ENCODE assay signal across 23 cellular contexts in the genomic region with DNA sequence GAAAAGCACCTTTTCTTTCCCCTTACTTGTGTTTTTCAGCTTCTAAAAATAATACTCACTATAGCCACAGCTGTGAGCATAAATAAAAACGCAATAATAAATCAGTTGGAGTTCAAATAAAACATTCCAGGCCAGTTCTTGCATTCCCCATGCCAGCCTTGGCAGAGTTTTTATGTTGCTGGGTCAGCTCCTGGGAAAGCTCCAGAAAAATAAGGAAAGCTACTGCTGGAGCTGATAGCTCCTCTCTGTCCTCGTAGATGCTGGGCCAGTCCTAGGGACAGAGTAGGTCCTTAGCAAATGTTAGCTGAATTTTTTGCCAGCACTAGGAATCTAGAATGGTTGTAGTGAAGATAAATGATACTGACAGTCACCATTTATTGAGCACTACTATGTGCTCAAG.
A peak's percentile ranks its signal among the peaks of the same experiment; 100 is the strongest.
DNase-seq lines count a peak whose midpoint lies in the region; ATAC-seq, FAIRE-seq and TF ChIP-seq lines count a peak whose summit lies in the region.
"Had no signal": no experiment of that assay in that cellular context is flagged by ENCODE, and none has a peak within 500 bp of the region (broad histone marks: within the 10 kb centered on the region; RNA-seq: fewer than 3 reads in every experiment).

No MANE protein-coding gene starts in this region.

- peak overlapping the region in 2 of 3 donors; percentile 45 to 65 for H3K27ac ChIP-seq in right lobe of liver
- H3K27ac ChIP-seq in HepG2 (ENCODE audit: extremely low read length, insufficient read depth, low read length), result no peak overlapping the region
- no peak overlapping the region for H3K27ac ChIP-seq in mesendoderm (ENCODE audit: low read depth, low read length)
- H3K27ac ChIP-seq: GM23248, RWPE1, SK-N-MC had no signal

- no peak overlapping the region for H3K23ac ChIP-seq in mesendoderm (ENCODE audit: low read length)

- no peak overlapping the region for H2BK15ac ChIP-seq in mesendoderm (replicated peaks; ENCODE audit: low read depth)

- H2AFZ ChIP-seq in HepG2 (ENCODE audit: low read length), result no peak overlapping the region
- H2AFZ ChIP-seq: GM23248 had no signal

- no peak for TF ChIP-seq RAD21 in HepG2 (CRISPR knock-in tag; IDR thresholded peaks at IDR 0.05)

- CTCF ChIA-PET in HepG2 (lab: Yijun Ruan, JAX; ENCODE audit: low intra/inter-chr PET ratio, low total read pairs), result no interaction called here

- H2AK5ac ChIP-seq in mesendoderm (ENCODE audit: low read length), result no peak overlapping the region

- H3K56ac ChIP-seq in mesendoderm (ENCODE audit: low read length), result no peak overlapping the region

- no peak overlapping the region for H2BK5ac ChIP-seq in mesendoderm (ENCODE audit: low read length)

- no peak overlapping the region for H4K5ac ChIP-seq in mesendoderm (ENCODE audit: low read length)

- FAIRE-seq in HepG2 (lab: Jason Lieb, UNC), result no peak

- H3K9ac ChIP-seq in HepG2 (ENCODE audit: insufficient read depth, low read depth, low read length), result no peak overlapping the region
- H3K9ac ChIP-seq in mesendoderm (ENCODE audit: low read length), result no peak overlapping the region
- H3K9ac ChIP-seq: GM23248 had no signal

- WGBS in right lobe of liver (ENCODE audit: insufficient coverage, low coverage, low lambda C conversion rate, missing lambda C conversion rate), result 21% methylated on average over 2 of the region's 2 CpGs
- WGBS in HepG2 (ENCODE audit: low lambda C conversion rate), result 0% methylated on average over 2 of the region's 2 CpGs
- no CpG with 5 or more reads among the region's 2 CpGs for WGBS in mesendoderm (ENCODE audit: extremely low coverage, insufficient coverage, low lambda C conversion rate)

- H3K79me1 ChIP-seq in mesendoderm (ENCODE audit: low read length), result no peaks in the 10 kb centered on the region

- H3K27me3 ChIP-seq in right lobe of liver (no peaks in the 10 kb centered on the region), HepG2 (ENCODE audit: control insufficient read depth in 1 of 2, insufficient read depth in 2 of 2, low read length in 2 of 2) (no peaks in the 10 kb centered on the region), HAP-1 (ENCODE audit: low read depth) (no peaks in the 10 kb centered on the region), mesendoderm (ENCODE audit: insufficient read depth, low read length, poor library complexity) (no peaks in the 10 kb centered on the region)

- H3K36me3 ChIP-seq in right lobe of liver (no peaks in the 10 kb centered on the region), HepG2 (replicated peaks in 1 of 2; ENCODE audit: control insufficient read depth in 1 of 2, insufficient read depth in 2 of 2, low read length in 2 of 2) (no peaks in the 10 kb centered on the region), HAP-1 (replicated peaks) (no peaks in the 10 kb centered on the region), mesendoderm (ENCODE audit: control insufficient read depth, insufficient read depth, low read length) (no peaks in the 10 kb centered on the region)

- H4K20me1 ChIP-seq in HepG2 (ENCODE audit: insufficient read depth, low read length), result no peaks in the 10 kb centered on the region

- no peak for TF ChIP-seq CTCF in right lobe of liver (IDR thresholded peaks at IDR 0.05)
- no peak for TF ChIP-seq CTCF in HepG2 (CRISPR knock-in tag; IDR thresholded peaks at IDR 0.05)

- peak; percentile 85 to 94 (median 86) for ATAC-seq in right lobe of liver
- ATAC-seq in HepG2, result no peak
- peak; percentile 95 for ATAC-seq in left lobe of liver
- ATAC-seq in GM18502 (IDR thresholded peaks at IDR 0.05; ENCODE audit: poor library complexity, unreplicated experiment), result no peak
- ATAC-seq: HCT116 had no signal

- BruUV-seq in HepG2 (replicated peaks; lab: Mats Ljungman, UMichigan), result no TSS peak

- in situ Hi-C loops in HepG2 (cut with HindIII; ENCODE audit: extremely low pct_ligation_motif_present, low pct_unique_long_range_greater_than_20kb) (no loop called here), HAP-1 (cut with MboI; ENCODE audit: low sequenced_read_pairs) (no loop called here)

- intact Hi-C loops in right lobe of liver (cut with DNase I) (no loop called here), HepG2 (cut with micrococcal nuclease; ENCODE audit: unreplicated experiment) (no loop called here)

- DNase-seq in right lobe of liver, result peak in 1 of 3 donors; percentile 72
- DNase-seq in HepG2 (ENCODE audit: low spot score), result no peak
- peak; percentile 66 for DNase-seq in left lobe of liver (ENCODE audit: low spot score)
- DNase-seq in pons (ENCODE audit: low spot score), result peak; percentile 14
- no peak for DNase-seq in stimulated activated CD8-positive, alpha-beta memory T cell treated with anti-CD3 and anti-CD28 coated beads, Interleukin-4, amount 100 ng/mL, for 48 hours
- DNase-seq in HAP-1 (ENCODE audit: low spot score in 2 of 2), result no peak
- DNase-seq in mesendoderm, result no peak
- DNase-seq: 8988T; CD8-positive, alpha-beta memory T cell; GF-D8; GM23248; KG1; NCI-H1105 treated with DMSO at 0.1 percent for 48 hours; NCI-H2029 treated with DMSO at 0.1 percent for 48 hours; NCI-H345; NCI-H524; NCI-H774; NK-92 treated with Interleukin-12 subunit alpha and Interleukin-12 subunit beta, amount 100 ng/mL, for 24 hours; SHP77 treated with DMSO at 0.1 percent for 48 hours had no signal

- H4K8ac ChIP-seq in mesendoderm (ENCODE audit: low read depth, low read length), result no peak overlapping the region

- H3K9me3 ChIP-seq in right lobe of liver (no peaks in the 10 kb centered on the region), HepG2 (ENCODE audit: low read length) (no peaks in the 10 kb centered on the region), HAP-1 (no peaks in the 10 kb centered on the region)

- POLR2A ChIA-PET in HepG2 (lab: Yijun Ruan, JAX), result no interaction called here

- no peak overlapping the region for H3K18ac ChIP-seq in mesendoderm (ENCODE audit: low read length)

- peaks cover 0 to 19% (median 6%) of the 10 kb centered on the region in 4 donors for H3K4me1 ChIP-seq in right lobe of liver
- peaks cover 7% of the 10 kb centered on the region for H3K4me1 ChIP-seq in HepG2 (ENCODE audit: insufficient read depth, low read length)
- no peaks in the 10 kb centered on the region for H3K4me1 ChIP-seq in HAP-1
- no peaks in the 10 kb centered on the region for H3K4me1 ChIP-seq in mesendoderm (ENCODE audit: control insufficient read depth, low read depth, low read length)

- no peak overlapping the region for H3K4ac ChIP-seq in mesendoderm (ENCODE audit: low read depth, low read length)

- H3K4me3 ChIP-seq in right lobe of liver (no peak overlapping the region), HepG2 (replicated peaks in 1 of 3; ENCODE audit: insufficient read depth in 1 of 3, low read depth in 2 of 3, low read length in 3 of 3) (no peak overlapping the region), HAP-1 (no peak overlapping the region), mesendoderm (ENCODE audit: low read length) (no peak overlapping the region)
- H3K4me3 ChIP-seq: GM23248, SK-N-MC had no signal

- H3K4me2 ChIP-seq in HepG2 (ENCODE audit: low read depth, low read length) (no peak overlapping the region), mesendoderm (ENCODE audit: low read length) (no peak overlapping the region)

- H2BK120ac ChIP-seq in mesendoderm (ENCODE audit: low read depth, low read length), result no peak overlapping the region

- H3K79me2 ChIP-seq in HepG2 (ENCODE audit: insufficient read depth, low read length) (no peaks in the 10 kb centered on the region), mesendoderm (ENCODE audit: control insufficient read depth, insufficient read depth, low read length) (no peaks in the 10 kb centered on the region)

- no peak for TF ChIP-seq POLR2A in right lobe of liver (IDR thresholded peaks at IDR 0.05)
- no peak for TF ChIP-seq POLR2A in HepG2 (IDR thresholded peaks at IDR 0.05; ENCODE audit: insufficient read depth in 1 of 2, low read depth in 2 of 2, low read length in 2 of 2)

- TF ChIP-seq EP300 in HepG2 (IDR thresholded peaks at IDR 0.05; ENCODE audit: low read depth in 2 of 2, low read length in 2 of 2) (no peak), HepG2 (CRISPR knock-in tag; IDR thresholded peaks at IDR 0.05; ENCODE audit: borderline replicate concordance) (no peak)

TF ChIP-seq in HepG2, 621 proteins besides CTCF, POLR2A, EP300 and RAD21:
- no peak for TF ChIP-seq PRMT3 (CRISPR knock-in tag; IDR thresholded peaks at IDR 0.05; ENCODE audit: borderline replicate concordance, low read depth)
- TF ChIP-seq SATB2 (CRISPR knock-in tag; IDR thresholded peaks at IDR 0.05), result no peak

Comparison
In these comparisons a context has a peak if more than half of its experiments do, and no peak if none do; other contexts are left out.
1. ATAC-seq: peak in right lobe of liver (4 of 4) and left lobe of liver (single experiment); none in HepG2 (single experiment) and GM18502 (single experiment).
2. H3K27ac ChIP-seq: peak in right lobe of liver (2 of 3); none in HepG2 (single experiment) and mesendoderm (single experiment).
3. DNase-seq: peak in left lobe of liver (single experiment) and pons (single experiment); none in HepG2 (single experiment), stimulated activated CD8-positive, alpha-beta memory T cell treated with anti-CD3 and anti-CD28 coated beads, Interleukin-4, amount 100 ng/mL, for 48 hours (single experiment), HAP-1 (0 of 2) and mesendoderm (single experiment).